ENCODE assay signal across 9 cellular contexts in genomic region chrX:85004255-85004654, GRCh38. TPM values are rescaled to one million over a fixed set of nuclear protein-coding genes. Genes with fewer than 3 reads are reported as not detected.
A peak's percentile ranks its signal among the peaks of the same experiment; 100 is the strongest.
DNase-seq lines count a peak whose midpoint lies in the region; ATAC-seq, FAIRE-seq and TF ChIP-seq lines count a peak whose summit lies in the region.
"Had no signal": no experiment of that assay in that cellular context is flagged by ENCODE, and none has a peak within 500 bp of the region (broad histone marks: within the 10 kb centered on the region; RNA-seq: fewer than 3 reads in every experiment).

No MANE protein-coding gene starts in this region.

- H3K36me3 ChIP-seq in kidney (ENCODE audit: control insufficient read depth in 1 of 2, insufficient read depth in 2 of 2, low read length in 2 of 2) (no peaks in the 10 kb centered on the region), testis (ENCODE audit: low read depth, missing control alignments) (no peaks in the 10 kb centered on the region)

- H3K9ac ChIP-seq in kidney (ENCODE audit: low read length in 2 of 2): peak overlapping the region; percentile 78 to 80

- H3K4me1 ChIP-seq in kidney (ENCODE audit: control insufficient read depth in 1 of 2, insufficient read depth in 1 of 2, low read depth in 1 of 2, low read length in 2 of 2): no peaks in the 10 kb centered on the region
- H3K4me1 ChIP-seq in testis: no peaks in the 10 kb centered on the region

- peak overlapping the region; percentile 59 to 67 for H3K27ac ChIP-seq in kidney (ENCODE audit: low read depth in 2 of 2, low read length in 2 of 2)
- peak overlapping the region; percentile 11 to 56 for H3K27ac ChIP-seq in testis

- 0 to 5% methylated on average over 2 to 11 of the region's 11 CpGs for WGBS in testis, 2 donors

- TF ChIP-seq POLR2A in testis (IDR thresholded peaks at IDR 0.05): no peak

- FAIRE-seq in kidney (lab: Jason Lieb, UNC): no peak
- FAIRE-seq: TTC549 had no signal

- ATAC-seq in GM18498 (IDR thresholded peaks at IDR 0.05; ENCODE audit: unreplicated experiment) (peak; percentile 16), HG03571 (IDR thresholded peaks at IDR 0.05; ENCODE audit: unreplicated experiment) (peak; percentile 3), GM21423 (IDR thresholded peaks at IDR 0.05; ENCODE audit: unreplicated experiment) (no peak)

- intact Hi-C loops in kidney (cut with DNase I) (no loop called here), testis (cut with DNase I; ENCODE audit: low total_unique reads) (no loop called here)

- DNase-seq in amniotic epithelial cell (ENCODE audit: low read depth) (peak; percentile 22), kidney (no peak), testis (peak; percentile 14), NOMO-1 treated with dmso at 0.1 percent for 144 hours (lab: John Stamatoyannopoulos, UW; ENCODE audit: unreplicated experiment) (no peak), NCI-H1105 (lab: John Stamatoyannopoulos, UW) (no peak)

- H3K9me3 ChIP-seq in kidney (ENCODE audit: control insufficient read depth in 1 of 2, low read length in 2 of 2) (no peaks in the 10 kb centered on the region), testis (no peaks in the 10 kb centered on the region)

- TF ChIP-seq CTCF in kidney (IDR thresholded peaks at IDR 0.05; ENCODE audit: borderline replicate concordance, extremely low read depth, insufficient read depth) (no peak), testis (IDR thresholded peaks at IDR 0.05) (no peak)

- H3K27me3 ChIP-seq in testis: no peaks in the 10 kb centered on the region

- H3K4me3 ChIP-seq in kidney (ENCODE audit: low read length in 2 of 2): peak overlapping the region; percentile 91 to 96
- peak overlapping the region; percentile 61 to 74 for H3K4me3 ChIP-seq in testis

RNA-seq across cellular contexts. Expression of gene APOOL, which starts 0.6 kb away (rescaled TPM):
- 26.5 TPM for total RNA-seq in kidney
- 7.2 TPM for polyA plus RNA-seq in kidney (ENCODE audit: insufficient read depth, low read depth, low replicate concordance)
- total RNA-seq in testis: 10 to 100 TPM; 10.3 to 10.5 TPM
- 5.3 TPM for polyA plus RNA-seq in testis (ENCODE audit: insufficient read depth, low read depth, low replicate concordance)

Comparison
In these comparisons a context has a peak if more than half of its experiments do, and no peak if none do; other contexts are left out.
1. DNase-seq: peak in amniotic epithelial cell (single experiment) and testis (single experiment); none in kidney (single experiment), NOMO-1 treated with dmso at 0.1 percent for 144 hours (single experiment) and NCI-H1105 (single experiment).